Comparison of ENCODE assay signal across 26 cellular contexts in the genomic region with DNA sequence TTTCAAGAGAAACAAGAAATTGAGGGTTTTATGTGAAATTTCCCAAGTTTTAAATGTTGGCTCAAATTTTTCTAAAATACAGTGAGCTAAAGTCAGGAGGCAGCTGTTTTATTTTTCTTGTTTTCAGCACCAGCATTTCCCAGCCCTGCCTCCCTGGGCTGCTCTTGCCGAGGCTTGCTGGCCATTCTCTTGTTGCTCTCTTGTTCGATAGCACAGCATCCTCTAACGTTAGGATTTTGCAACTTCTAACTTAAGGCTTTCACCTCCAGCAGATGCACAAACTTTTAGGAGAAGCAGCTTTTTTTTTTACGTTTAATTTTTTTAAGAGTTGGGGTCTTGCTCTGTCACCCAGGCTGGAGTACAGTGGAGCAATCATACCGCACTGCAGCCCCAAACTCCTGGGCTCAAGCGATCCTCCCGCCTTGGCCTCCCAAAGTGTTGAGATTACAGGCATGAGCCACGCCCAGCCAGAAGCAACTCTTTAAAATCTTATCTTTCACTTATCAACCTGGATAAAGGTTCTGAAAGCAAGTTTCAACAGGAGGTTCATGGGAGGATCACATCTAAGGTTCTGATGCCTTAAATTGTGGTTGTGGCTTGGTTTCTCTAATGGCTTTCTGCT. TPM values are rescaled to one million over a fixed set of nuclear protein-coding genes. Genes with fewer than 3 reads are reported as not detected.
A peak's percentile ranks its signal among the peaks of the same experiment; 100 is the strongest.
DNase-seq lines count a peak whose midpoint lies in the region; ATAC-seq and TF ChIP-seq lines count a peak whose summit lies in the region.
"Had no signal": no experiment of that assay in that cellular context is flagged by ENCODE, and none has a peak within 500 bp of the region (broad histone marks: within the 10 kb centered on the region; RNA-seq: fewer than 3 reads in every experiment).

No MANE protein-coding gene starts in this region.

- H3K4me1 ChIP-seq in OCI-LY1 (ENCODE audit: insufficient read depth, low read length, severe bottlenecking) (peaks cover 4% of the 10 kb centered on the region), right cardiac atrium (ENCODE audit: control insufficient read depth, insufficient read depth, low read length) (peaks cover 4% of the 10 kb centered on the region), stomach (peaks cover 16 to 40% (median 32%) of the 10 kb centered on the region in 4 donors)

- TF ChIP-seq CTCF in OCI-LY1 (IDR thresholded peaks at IDR 0.05; ENCODE audit: low read length) (peak; percentile 19; the same call in 1 of the 2 replicates), fibroblast of the aortic adventitia (IDR thresholded peaks at IDR 0.05; ENCODE audit: insufficient read depth, low read length) (peak; percentile 73), stomach (IDR thresholded peaks at IDR 0.05) (no peak)

- H3K36me3 ChIP-seq in OCI-LY1 (ENCODE audit: insufficient read depth, low read length) (no peaks in the 10 kb centered on the region), stomach (no peaks in the 10 kb centered on the region)
- H3K36me3 ChIP-seq: suprapubic skin had no signal

- TF ChIP-seq POLR2A in stomach (IDR thresholded peaks at IDR 0.05): no peak

- H3K9ac ChIP-seq in OCI-LY1 (ENCODE audit: low read length): no peak overlapping the region
- H3K9ac ChIP-seq: GM23248 had no signal

- H3K9me2 ChIP-seq in OCI-LY1 (ENCODE audit: low read depth, low read length): no peaks in the 10 kb centered on the region

- WGBS in right cardiac atrium: 53% methylated on average over 8 of the region's 8 CpGs
- WGBS in stomach, 5 donors: 42 to 74% (median 51%) methylated on average over 8 of the region's 8 CpGs

- H2AFZ ChIP-seq in OCI-LY1 (ENCODE audit: low read length): no peak overlapping the region
- H2AFZ ChIP-seq: GM23248, hepatocyte had no signal

- H3K27ac ChIP-seq in OCI-LY1 (ENCODE audit: low read depth, low read length, poor library complexity, severe bottlenecking) (no peak overlapping the region), right cardiac atrium (ENCODE audit: low read length) (no peak overlapping the region), stomach (peak overlapping the region; percentile 81 to 94 (median 88))
- H3K27ac ChIP-seq: GM23248, hepatocyte, suprapubic skin had no signal

- no peaks in the 10 kb centered on the region for H3K79me2 ChIP-seq in OCI-LY1 (ENCODE audit: insufficient read depth, low read length)
- H3K79me2 ChIP-seq: hepatocyte had no signal

- TF ChIP-seq EP300 in stomach (IDR thresholded peaks at IDR 0.05): no peak

- intact Hi-C loops in right cardiac atrium (cut with DNase I): loop anchor here in 1 of 4 donors (5.0 kb wide), 1 partner anchor 48 kb away; no protein-coding TSS in a partner anchor
- intact Hi-C loops in stomach (cut with DNase I; ENCODE audit: low total_unique reads): no loop called here

- H3F3A ChIP-seq in OCI-LY1 (ENCODE audit: insufficient read depth, low read length): no peaks in the 10 kb centered on the region

- no peaks in the 10 kb centered on the region for H3K9me3 ChIP-seq in OCI-LY1 (ENCODE audit: low read length)
- H3K9me3 ChIP-seq in right cardiac atrium (ENCODE audit: control insufficient read depth, low read length): no peaks in the 10 kb centered on the region
- H3K9me3 ChIP-seq in stomach: no peaks in the 10 kb centered on the region
- H3K9me3 ChIP-seq: suprapubic skin had no signal

- H3K4me3 ChIP-seq in OCI-LY1 (ENCODE audit: low read depth, low read length, poor library complexity, severe bottlenecking) (no peak overlapping the region), fibroblast of the aortic adventitia (ENCODE audit: low read depth, low read length) (no peak overlapping the region), right cardiac atrium (ENCODE audit: low read length) (no peak overlapping the region), stomach (no peak overlapping the region)
- H3K4me3 ChIP-seq: GM23248, hepatocyte, suprapubic skin had no signal

- DNase-seq in fibroblast of the aortic adventitia (ENCODE audit: low read depth): peak; percentile 78
- DNase-seq in right cardiac atrium: peak; percentile 48 to 81 (median 79)
- DNase-seq in stomach: peak; percentile 30
- no peak for DNase-seq in effector CD8-positive, alpha-beta T cell (lab: John Stamatoyannopoulos, UW)
- no peak for DNase-seq in H4 (ENCODE audit: low spot score)
- DNase-seq in midbrain (lab: John Stamatoyannopoulos, UW): no peak
- DNase-seq in NCI-H446 treated with DMSO at 0.1 percent for 48 hours (lab: John Stamatoyannopoulos, UW): no peak
- DNase-seq: activated B cell treated with CpG ODN at 0.5 μM for 24 hours; activated CD4-positive, alpha-beta T cell treated with anti-CD3 and anti-CD28 coated beads, Interleukin-2, amount 50 U/mL, for 1 hour; activated gamma-delta T cell; activated naive CD8-positive, alpha-beta T cell treated with anti-CD3 and anti-CD28 coated beads for 36 hours; activated T-cell treated with anti-CD3 and anti-CD28 coated beads, Interleukin-2, amount 50 U/mL, for 1 hour; caudate nucleus; EL; GM23248; HFFc6; mesendoderm; naive B cell; NCI-H1694; NCI-H774; RPMI8226 had no signal

- H3K27me3 ChIP-seq in OCI-LY1 (ENCODE audit: insufficient read depth, low read length) (peaks cover 6% of the 10 kb centered on the region; the same call in 1 of the 2 replicates), right cardiac atrium (ENCODE audit: control insufficient read depth, insufficient read depth) (no peaks in the 10 kb centered on the region), stomach (no peaks in the 10 kb centered on the region)
- H3K27me3 ChIP-seq: hepatocyte, suprapubic skin had no signal

- H4K20me1 ChIP-seq in OCI-LY1 (ENCODE audit: insufficient read depth, low read length): no peaks in the 10 kb centered on the region

- peak; percentile 69 to 78 for ATAC-seq in right cardiac atrium
- ATAC-seq: CD8-positive, alpha-beta T cell; stimulated activated memory B cell treated with anti-CD40 and anti-IgM and Interleukin-4, amounts not matched to agents 10 μg/mL and 1 μg/mL and 100 μg/mL, for 72 hours had no signal

- H3K4me2 ChIP-seq in OCI-LY1 (ENCODE audit: low read length): no peak overlapping the region
- H3K4me2 ChIP-seq: hepatocyte had no signal

RNA-seq across cellular contexts. Expression of gene B4GALNT3, which starts 40.2 kb away (rescaled TPM):
- total RNA-seq in fibroblast of the aortic adventitia (ENCODE audit: low replicate concordance) (0.09 and 0.16 TPM in 2 replicates), right cardiac atrium (10 to 100 TPM; 22.7 to 50.2 (median 39.4) TPM), stomach (100 to 1,000 TPM in 3 of 5 donors, 10 to 100 TPM in 2; 63.2 to 332 (median 246) TPM)
- polyA plus RNA-seq in right cardiac atrium (27.5 TPM), stomach (10 to 100 TPM; 20.8 to 42.2 (median 37.7) TPM)
- 3.0 and 3.3 TPM in 2 replicates for total RNA-seq in H4 (2014; rRNA removed; shearing (Covaris generic))
- total RNA-seq: activated B cell treated with CpG ODN at 0.5 μM for 24 hours, HFFc6 had no signal
- polyA plus RNA-seq: GM23248 had no signal

Comparison
In these comparisons a context has a peak if more than half of its experiments do, and no peak if none do; other contexts are left out.
1. H3K27ac ChIP-seq: peak in stomach (5 of 5); none in OCI-LY1 (single experiment) and right cardiac atrium (single experiment).
2. CTCF ChIP-seq: peak in OCI-LY1 (single experiment) and fibroblast of the aortic adventitia (single experiment); none in stomach (0 of 7).
3. DNase-seq: peak in fibroblast of the aortic adventitia (single experiment), right cardiac atrium (3 of 3) and stomach (single experiment); none in effector CD8-positive, alpha-beta T cell (single experiment), H4 (single experiment), midbrain (single experiment) and NCI-H446 treated with DMSO at 0.1 percent for 48 hours (single experiment).